Comparison of ENCODE assay signal across 1 cellular context in the genomic region with DNA sequence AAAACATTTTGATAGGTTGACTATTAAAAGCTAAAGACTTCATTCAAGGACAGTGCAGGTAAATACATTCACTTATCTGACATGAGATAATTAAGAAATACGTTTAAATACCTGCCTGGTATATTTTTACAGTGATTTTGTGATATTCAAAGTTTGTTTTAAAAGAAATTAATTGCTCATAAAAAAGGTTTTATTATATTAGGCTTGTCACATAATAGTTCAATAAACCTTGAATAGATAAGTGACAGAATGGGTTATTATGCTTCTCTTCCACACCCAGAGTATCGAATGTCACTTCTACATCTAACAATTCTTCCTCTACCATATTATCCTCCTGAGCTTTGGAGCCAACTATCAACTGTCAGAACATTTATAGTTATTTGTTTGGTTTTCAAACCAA.
TF ChIP-seq lines count a peak whose summit lies in the region.

No MANE protein-coding gene starts in this region.

TF ChIP-seq in HEK293, 187 proteins besides CTCF, POLR2A, EP300 and RAD21 (continued from another document):
- TF ChIP-seq, protein P1, sequence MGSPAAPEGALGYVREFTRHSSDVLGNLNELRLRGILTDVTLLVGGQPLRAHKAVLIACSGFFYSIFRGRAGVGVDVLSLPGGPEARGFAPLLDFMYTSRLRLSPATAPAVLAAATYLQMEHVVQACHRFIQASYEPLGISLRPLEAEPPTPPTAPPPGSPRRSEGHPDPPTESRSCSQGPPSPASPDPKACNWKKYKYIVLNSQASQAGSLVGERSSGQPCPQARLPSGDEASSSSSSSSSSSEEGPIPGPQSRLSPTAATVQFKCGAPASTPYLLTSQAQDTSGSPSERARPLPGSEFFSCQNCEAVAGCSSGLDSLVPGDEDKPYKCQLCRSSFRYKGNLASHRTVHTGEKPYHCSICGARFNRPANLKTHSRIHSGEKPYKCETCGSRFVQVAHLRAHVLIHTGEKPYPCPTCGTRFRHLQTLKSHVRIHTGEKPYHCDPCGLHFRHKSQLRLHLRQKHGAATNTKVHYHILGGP (tag by site-specific recombination; IDR thresholded peaks at IDR 0.05): 0 out of 2 replicates have a peak, but pooled peaks have one; percentile 9
- TF ChIP-seq SETDB1 (IDR thresholded peaks at IDR 0.05; ENCODE audit: insufficient read length, low read length) (no peak), ZNF558 (tag by site-specific recombination; IDR thresholded peaks at IDR 0.05) (no peak), KLF16 (tag by site-specific recombination; IDR thresholded peaks at IDR 0.05) (no peak), ZNF510 (tag by site-specific recombination; IDR thresholded peaks at IDR 0.05; ENCODE audit: insufficient replicate concordance) (no peak), SCRT1 (tag by site-specific recombination; IDR thresholded peaks at IDR 0.05; ENCODE audit: borderline replicate concordance) (no peak), ZNF184 (tag by site-specific recombination; IDR thresholded peaks at IDR 0.05) (no peak), ZNF133 (tag by site-specific recombination; IDR thresholded peaks at IDR 0.05) (no peak), ZNF174 (tag by site-specific recombination; IDR thresholded peaks at IDR 0.05) (no peak), ZNF157 (tag by site-specific recombination; IDR thresholded peaks at IDR 0.05) (no peak), MYNN (tag by site-specific recombination; IDR thresholded peaks at IDR 0.05; ENCODE audit: borderline replicate concordance) (no peak), ZNF660 (tag by site-specific recombination; IDR thresholded peaks at IDR 0.05) (no peak), HOXD13 (CRISPR knock-in tag; IDR thresholded peaks at IDR 0.05; ENCODE audit: borderline replicate concordance) (no peak), ZNF324 (tag by site-specific recombination; IDR thresholded peaks at IDR 0.05) (no peak), ZNF701 (tag by site-specific recombination; IDR thresholded peaks at IDR 0.05) (no peak), ZNF366 (tag by site-specific recombination; conservative IDR thresholded peaks at IDR 0.05) (no peak), ZNF350 (tag by site-specific recombination; IDR thresholded peaks at IDR 0.05) (no peak), ZNF658 (tag by site-specific recombination; IDR thresholded peaks at IDR 0.05) (no peak), ZNF404 (tag by site-specific recombination; IDR thresholded peaks at IDR 0.05) (no peak), ZNF223 (tag by site-specific recombination; IDR thresholded peaks at IDR 0.05) (no peak), ZXDB (tag by site-specific recombination; IDR thresholded peaks at IDR 0.05) (peak; percentile 49; the same call in 1 of the 2 replicates), ZNF433 (tag by site-specific recombination; IDR thresholded peaks at IDR 0.05; ENCODE audit: low read depth) (no peak), ZNF248 (tag by site-specific recombination; IDR thresholded peaks at IDR 0.05) (no peak), ZNF514 (tag by site-specific recombination; IDR thresholded peaks at IDR 0.05) (no peak), BCL11B (tag by site-specific recombination; IDR thresholded peaks at IDR 0.05; ENCODE audit: low read depth) (peak; percentile 53), ZNF677 (tag by site-specific recombination; IDR thresholded peaks at IDR 0.05) (no peak), OVOL3 (tag by site-specific recombination; IDR thresholded peaks at IDR 0.05) (no peak), GFI1B (tag by site-specific recombination; IDR thresholded peaks at IDR 0.05) (no peak), ZNF791 (tag by site-specific recombination; IDR thresholded peaks at IDR 0.05) (no peak), ZNF843 (tag by site-specific recombination; IDR thresholded peaks at IDR 0.05) (peak; percentile 80), ZNF785 (tag by site-specific recombination; IDR thresholded peaks at IDR 0.05) (no peak), ZNF692 (tag by site-specific recombination; IDR thresholded peaks at IDR 0.05) (no peak), ZNF121 (tag by site-specific recombination; IDR thresholded peaks at IDR 0.05) (no peak), REPIN1 (tag by site-specific recombination; IDR thresholded peaks at IDR 0.05; ENCODE audit: low read depth) (no peak), ZNF530 (tag by site-specific recombination; IDR thresholded peaks at IDR 0.05; ENCODE audit: low read depth) (no peak), ZNF580 (tag by site-specific recombination; IDR thresholded peaks at IDR 0.05) (peak; percentile 65; the same call in 1 of the 2 replicates), TRIM28 (IDR thresholded peaks at IDR 0.05; ENCODE audit: borderline replicate concordance, low read length) (no peak), ZNF48 (tag by site-specific recombination; IDR thresholded peaks at IDR 0.05) (no peak), PRDM6 (tag by site-specific recombination; IDR thresholded peaks at IDR 0.05) (peak; percentile 55; the same call in 1 of the 2 replicates), ZNF292 (tag by site-specific recombination; IDR thresholded peaks at IDR 0.05; ENCODE audit: borderline replicate concordance, low read depth) (no peak), ZNF664 (tag by site-specific recombination; IDR thresholded peaks at IDR 0.05) (no peak), ZNF140 (tag by site-specific recombination; IDR thresholded peaks at IDR 0.05) (no peak), FEZF1 (tag by site-specific recombination; IDR thresholded peaks at IDR 0.05) (peak; percentile 61), ZNF311 (tag by site-specific recombination; IDR thresholded peaks at IDR 0.05; ENCODE audit: borderline replicate concordance) (no peak), ZNF76 (tag by site-specific recombination; IDR thresholded peaks at IDR 0.05; ENCODE audit: borderline replicate concordance, low read depth) (no peak)
- TF ChIP-seq, protein P2, sequence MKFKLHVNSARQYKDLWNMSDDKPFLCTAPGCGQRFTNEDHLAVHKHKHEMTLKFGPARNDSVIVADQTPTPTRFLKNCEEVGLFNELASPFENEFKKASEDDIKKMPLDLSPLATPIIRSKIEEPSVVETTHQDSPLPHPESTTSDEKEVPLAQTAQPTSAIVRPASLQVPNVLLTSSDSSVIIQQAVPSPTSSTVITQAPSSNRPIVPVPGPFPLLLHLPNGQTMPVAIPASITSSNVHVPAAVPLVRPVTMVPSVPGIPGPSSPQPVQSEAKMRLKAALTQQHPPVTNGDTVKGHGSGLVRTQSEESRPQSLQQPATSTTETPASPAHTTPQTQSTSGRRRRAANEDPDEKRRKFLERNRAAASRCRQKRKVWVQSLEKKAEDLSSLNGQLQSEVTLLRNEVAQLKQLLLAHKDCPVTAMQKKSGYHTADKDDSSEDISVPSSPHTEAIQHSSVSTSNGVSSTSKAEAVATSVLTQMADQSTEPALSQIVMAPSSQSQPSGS (tag by site-specific recombination; IDR thresholded peaks at IDR 0.05; ENCODE audit: low read depth): no peak
- TF ChIP-seq, protein P3, sequence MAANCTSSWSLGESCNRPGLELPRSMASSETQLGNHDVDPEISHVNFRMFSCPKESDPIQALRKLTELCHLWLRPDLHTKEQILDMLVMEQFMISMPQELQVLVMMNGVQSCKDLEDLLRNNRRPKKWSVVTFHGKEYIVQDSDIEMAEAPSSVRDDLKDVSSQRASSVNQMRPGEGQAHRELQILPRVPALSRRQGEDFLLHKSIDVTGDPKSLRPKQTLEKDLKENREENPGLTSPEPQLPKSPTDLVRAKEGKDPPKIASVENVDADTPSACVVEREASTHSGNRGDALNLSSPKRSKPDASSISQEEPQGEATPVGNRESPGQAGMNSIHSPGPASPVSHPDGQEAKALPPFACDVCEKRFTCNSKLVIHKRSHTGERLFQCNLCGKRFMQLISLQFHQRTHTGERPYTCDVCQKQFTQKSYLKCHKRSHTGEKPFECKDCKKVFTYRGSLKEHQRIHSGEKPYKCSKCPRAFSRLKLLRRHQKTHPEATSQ (tag by site-specific recombination; IDR thresholded peaks at IDR 0.05): no peak
- TF ChIP-seq, protein P4, sequence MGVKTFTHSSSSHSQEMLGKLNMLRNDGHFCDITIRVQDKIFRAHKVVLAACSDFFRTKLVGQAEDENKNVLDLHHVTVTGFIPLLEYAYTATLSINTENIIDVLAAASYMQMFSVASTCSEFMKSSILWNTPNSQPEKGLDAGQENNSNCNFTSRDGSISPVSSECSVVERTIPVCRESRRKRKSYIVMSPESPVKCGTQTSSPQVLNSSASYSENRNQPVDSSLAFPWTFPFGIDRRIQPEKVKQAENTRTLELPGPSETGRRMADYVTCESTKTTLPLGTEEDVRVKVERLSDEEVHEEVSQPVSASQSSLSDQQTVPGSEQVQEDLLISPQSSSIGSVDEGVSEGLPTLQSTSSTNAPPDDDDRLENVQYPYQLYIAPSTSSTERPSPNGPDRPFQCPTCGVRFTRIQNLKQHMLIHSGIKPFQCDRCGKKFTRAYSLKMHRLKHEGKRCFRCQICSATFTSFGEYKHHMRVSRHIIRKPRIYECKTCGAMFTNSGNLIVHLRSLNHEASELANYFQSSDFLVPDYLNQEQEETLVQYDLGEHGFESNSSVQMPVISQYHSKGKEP (tag by site-specific recombination; IDR thresholded peaks at IDR 0.05): no peak
- TF ChIP-seq, protein P5, sequence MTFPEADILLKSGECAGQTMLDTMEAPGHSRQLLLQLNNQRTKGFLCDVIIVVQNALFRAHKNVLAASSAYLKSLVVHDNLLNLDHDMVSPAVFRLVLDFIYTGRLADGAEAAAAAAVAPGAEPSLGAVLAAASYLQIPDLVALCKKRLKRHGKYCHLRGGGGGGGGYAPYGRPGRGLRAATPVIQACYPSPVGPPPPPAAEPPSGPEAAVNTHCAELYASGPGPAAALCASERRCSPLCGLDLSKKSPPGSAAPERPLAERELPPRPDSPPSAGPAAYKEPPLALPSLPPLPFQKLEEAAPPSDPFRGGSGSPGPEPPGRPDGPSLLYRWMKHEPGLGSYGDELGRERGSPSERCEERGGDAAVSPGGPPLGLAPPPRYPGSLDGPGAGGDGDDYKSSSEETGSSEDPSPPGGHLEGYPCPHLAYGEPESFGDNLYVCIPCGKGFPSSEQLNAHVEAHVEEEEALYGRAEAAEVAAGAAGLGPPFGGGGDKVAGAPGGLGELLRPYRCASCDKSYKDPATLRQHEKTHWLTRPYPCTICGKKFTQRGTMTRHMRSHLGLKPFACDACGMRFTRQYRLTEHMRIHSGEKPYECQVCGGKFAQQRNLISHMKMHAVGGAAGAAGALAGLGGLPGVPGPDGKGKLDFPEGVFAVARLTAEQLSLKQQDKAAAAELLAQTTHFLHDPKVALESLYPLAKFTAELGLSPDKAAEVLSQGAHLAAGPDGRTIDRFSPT (tag by site-specific recombination; IDR thresholded peaks at IDR 0.05): no peak
- TF ChIP-seq, protein P6, sequence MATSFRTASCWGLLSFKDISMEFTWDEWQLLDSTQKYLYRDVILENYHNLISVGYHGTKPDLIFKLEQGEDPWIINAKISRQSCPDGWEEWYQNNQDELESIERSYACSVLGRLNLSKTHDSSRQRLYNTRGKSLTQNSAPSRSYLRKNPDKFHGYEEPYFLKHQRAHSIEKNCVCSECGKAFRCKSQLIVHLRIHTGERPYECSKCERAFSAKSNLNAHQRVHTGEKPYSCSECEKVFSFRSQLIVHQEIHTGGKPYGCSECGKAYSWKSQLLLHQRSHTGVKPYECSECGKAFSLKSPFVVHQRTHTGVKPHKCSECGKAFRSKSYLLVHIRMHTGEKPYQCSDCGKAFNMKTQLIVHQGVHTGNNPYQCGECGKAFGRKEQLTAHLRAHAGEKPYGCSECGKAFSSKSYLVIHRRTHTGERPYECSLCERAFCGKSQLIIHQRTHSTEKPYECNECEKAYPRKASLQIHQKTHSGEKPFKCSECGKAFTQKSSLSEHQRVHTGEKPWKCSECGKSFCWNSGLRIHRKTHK (tag by site-specific recombination; IDR thresholded peaks at IDR 0.05): no peak
- TF ChIP-seq, protein P7, sequence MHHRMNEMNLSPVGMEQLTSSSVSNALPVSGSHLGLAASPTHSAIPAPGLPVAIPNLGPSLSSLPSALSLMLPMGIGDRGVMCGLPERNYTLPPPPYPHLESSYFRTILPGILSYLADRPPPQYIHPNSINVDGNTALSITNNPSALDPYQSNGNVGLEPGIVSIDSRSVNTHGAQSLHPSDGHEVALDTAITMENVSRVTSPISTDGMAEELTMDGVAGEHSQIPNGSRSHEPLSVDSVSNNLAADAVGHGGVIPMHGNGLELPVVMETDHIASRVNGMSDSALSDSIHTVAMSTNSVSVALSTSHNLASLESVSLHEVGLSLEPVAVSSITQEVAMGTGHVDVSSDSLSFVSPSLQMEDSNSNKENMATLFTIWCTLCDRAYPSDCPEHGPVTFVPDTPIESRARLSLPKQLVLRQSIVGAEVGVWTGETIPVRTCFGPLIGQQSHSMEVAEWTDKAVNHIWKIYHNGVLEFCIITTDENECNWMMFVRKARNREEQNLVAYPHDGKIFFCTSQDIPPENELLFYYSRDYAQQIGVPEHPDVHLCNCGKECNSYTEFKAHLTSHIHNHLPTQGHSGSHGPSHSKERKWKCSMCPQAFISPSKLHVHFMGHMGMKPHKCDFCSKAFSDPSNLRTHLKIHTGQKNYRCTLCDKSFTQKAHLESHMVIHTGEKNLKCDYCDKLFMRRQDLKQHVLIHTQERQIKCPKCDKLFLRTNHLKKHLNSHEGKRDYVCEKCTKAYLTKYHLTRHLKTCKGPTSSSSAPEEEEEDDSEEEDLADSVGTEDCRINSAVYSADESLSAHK (tag by site-specific recombination; IDR thresholded peaks at IDR 0.05): peak; percentile 27; the same call in 1 of the 2 replicates
TF ChIP-seq in HEK293: peak in this region for 8.
